ENCODE assay signal across 1 cellular context in genomic region chr19:1424182-1424955, GRCh38.
TF ChIP-seq lines count a peak whose summit lies in the region.

No MANE protein-coding gene starts in this region.

TF ChIP-seq in HepG2, 621 proteins besides CTCF, POLR2A, EP300 and RAD21 (continued from another document):
- no peak for TF ChIP-seq E2F5 (CRISPR knock-in tag; conservative IDR thresholded peaks at IDR 0.05)
- peak; percentile 49; the same call in 1 of the 2 replicates for TF ChIP-seq NFATC3 (CRISPR knock-in tag; IDR thresholded peaks at IDR 0.05)
- no peak for TF ChIP-seq KDM3A (CRISPR knock-in tag; IDR thresholded peaks at IDR 0.05; ENCODE audit: low read depth)
- TF ChIP-seq NR2C2 (CRISPR knock-in tag; IDR thresholded peaks at IDR 0.05; ENCODE audit: borderline replicate concordance) = peak; percentile 62; the same call in 1 of the 2 replicates
- TF ChIP-seq ZNF784 (CRISPR knock-in tag; IDR thresholded peaks at IDR 0.05; ENCODE audit: borderline replicate concordance) = no peak; the same call in 1 of the 2 replicates
- no peak for TF ChIP-seq ZMAT5 (CRISPR knock-in tag; IDR thresholded peaks at IDR 0.05; ENCODE audit: borderline replicate concordance, low read depth)
- TF ChIP-seq SMAD9 (CRISPR knock-in tag; IDR thresholded peaks at IDR 0.05) = 0 out of 2 replicates have a peak, but pooled peaks have one; percentile 48
- TF ChIP-seq HNF4A (CRISPR knock-in tag; IDR thresholded peaks at IDR 0.05) = peak; percentile 84
- TF ChIP-seq ZNF564 (CRISPR knock-in tag; IDR thresholded peaks at IDR 0.05) = peak; percentile 45; the same call in 1 of the 2 replicates
- TF ChIP-seq ZNF879 (CRISPR knock-in tag; IDR thresholded peaks at IDR 0.05) = no peak
- TF ChIP-seq CHD2 (IDR thresholded peaks at IDR 0.05; ENCODE audit: low read depth, low read length) = no peak
- no peak for TF ChIP-seq ZMYM2 (CRISPR knock-in tag; IDR thresholded peaks at IDR 0.05)
- TF ChIP-seq SIX1 (CRISPR knock-in tag; IDR thresholded peaks at IDR 0.05; ENCODE audit: borderline replicate concordance) = no peak
